15 cellular contexts compared by ENCODE assay signal in genomic region chr5:173291722-173292658, GRCh38. TPM values are rescaled to one million over a fixed set of nuclear protein-coding genes. Genes with fewer than 3 reads are reported as not detected.
DNase-seq lines count a peak whose midpoint lies in the region; ATAC-seq and TF ChIP-seq lines count a peak whose summit lies in the region.
"Had no signal": no experiment of that assay in that cellular context is flagged by ENCODE, and none has a peak within 500 bp of the region (broad histone marks: within the 10 kb centered on the region; RNA-seq: fewer than 3 reads in every experiment).

No MANE protein-coding gene starts in this region.

- H3K4me3 Mint-ChIP-seq in activated CD4-positive, alpha-beta T cell treated with anti-CD3 and anti-CD28 coated beads for 36 hours = no peak overlapping the region
- H3K4me3 Mint-ChIP-seq: activated CD4-positive, alpha-beta memory T cell treated with anti-CD3 and anti-CD28 coated beads, Interleukin-2, amount 10 ng/mL, durations not matched to agents 7 days and 5 days; CD4-positive, CD25-positive, alpha-beta regulatory T cell; naive B cell had no signal

- H2AFZ ChIP-seq in fibroblast of lung (ENCODE audit: low read length) = no peak overlapping the region

- intact Hi-C loops in activated CD4-positive, alpha-beta T cell treated with anti-CD3 and anti-CD28 coated beads for 36 hours (cut with DNase I, micrococcal nuclease) = no loop called here
- intact Hi-C loops in tibial artery (cut with DNase I; ENCODE audit: low total_unique reads) = loop anchor here (2.0 to 5.0 kb wide), 2 partner anchors 205 to 281 kb away; no protein-coding TSS in a partner anchor

- TF ChIP-seq CTCF in AG04450 (IDR thresholded peaks at IDR 0.05; ENCODE audit: low read depth, low read length) = no peak
- no peak for TF ChIP-seq CTCF in fibroblast of lung (conservative IDR thresholded peaks at IDR 0.05 in 1 of 2, IDR thresholded peaks at IDR 0.05 in 1 of 2; ENCODE audit: low read depth in 1 of 2, low read length in 2 of 2)
- no peak for TF ChIP-seq CTCF in tibial artery (IDR thresholded peaks at IDR 0.05)

- H3K4me1 ChIP-seq in fibroblast of lung (ENCODE audit: control insufficient read depth, extremely low read depth, insufficient read depth, low read length) = peaks cover 3% of the 10 kb centered on the region
- peaks cover 0 to 10% (median 4%) of the 10 kb centered on the region in 4 donors for H3K4me1 ChIP-seq in tibial artery

- no peak overlapping the region for H3K9ac ChIP-seq in fibroblast of lung (ENCODE audit: insufficient read depth, low read length)

- H3K27ac Mint-ChIP-seq in activated CD4-positive, alpha-beta T cell treated with anti-CD3 and anti-CD28 coated beads for 36 hours = no peak overlapping the region
- H3K27ac Mint-ChIP-seq: activated CD4-positive, alpha-beta memory T cell treated with anti-CD3 and anti-CD28 coated beads, Interleukin-2, amount 10 ng/mL, durations not matched to agents 7 days and 5 days; CD4-positive, CD25-positive, alpha-beta regulatory T cell; naive B cell had no signal

- CTCF ChIA-PET in AG04450 (lab: Charles Lee) = interaction anchor here (0.5 to 7.6 kb wide), 15 partner anchors 8 to 1025 kb away, joined by 3 to 138 read pairs (median 4); partner anchors contain the start of genes BOD1 and STC2
- CTCF ChIA-PET in activated CD4-positive, alpha-beta T cell treated with anti-CD3 and anti-CD28 coated beads for 36 hours (lab: Charles Lee) = interaction anchor here (0.6 to 9.5 kb wide), 5 partner anchors 9 to 257 kb away, joined by 3 to 164 read pairs (median 3); partner anchors contain the start of gene STC2

- no peak overlapping the region for H3K4me2 ChIP-seq in fibroblast of lung (ENCODE audit: extremely low read depth, insufficient read depth, low read length)

- no peaks in the 10 kb centered on the region for H4K20me1 ChIP-seq in fibroblast of lung (ENCODE audit: control insufficient read depth, extremely low read depth, insufficient read depth, low read length)

- peaks cover 12% of the 10 kb centered on the region for H3K4me1 Mint-ChIP-seq in activated CD4-positive, alpha-beta T cell treated with anti-CD3 and anti-CD28 coated beads for 36 hours

- DNase-seq in AG04450 (ENCODE audit: low read depth, low spot score) (no peak), NCI-H345 (lab: John Stamatoyannopoulos, UW) (peak; percentile 51), fibroblast of lung (ENCODE audit: low read depth in 2 of 2) (peak; percentile 23 to 36), NK-92 (lab: John Stamatoyannopoulos, UW; ENCODE audit: unreplicated experiment) (no peak), tibial artery (no peak)
- DNase-seq in activated CD4-positive, alpha-beta T cell treated with anti-CD3 and anti-CD28 coated beads for 36 hours = no peak
- DNase-seq: activated CD4-positive, alpha-beta memory T cell treated with anti-CD3 and anti-CD28 coated beads, Interleukin-2, amount 10 ng/mL, durations not matched to agents 7 days and 5 days; amygdala; CD4-positive, CD25-positive, alpha-beta regulatory T cell; foreskin melanocyte; MG63; naive B cell; transverse colon had no signal

- POLR2A ChIA-PET in AG04450 (lab: Yijun Ruan, JAX) = interaction anchor here (0.7 to 1.5 kb wide), 7 partner anchors 12 to 532 kb away, joined by 3 to 7 read pairs (median 4); partner anchors contain the start of gene STC2
- POLR2A ChIA-PET in activated CD4-positive, alpha-beta T cell treated with anti-CD3 and anti-CD28 coated beads for 36 hours (lab: Charles Lee) = no interaction called here

- H3K27ac ChIP-seq in AG04450 (ENCODE audit: low read depth, low read length) = peak overlapping the region; percentile 25
- H3K27ac ChIP-seq in fibroblast of lung (ENCODE audit: insufficient read depth, low read length) = no peak overlapping the region
- no peak overlapping the region for H3K27ac ChIP-seq in tibial artery
- H3K27ac ChIP-seq: transverse colon had no signal

- no peaks in the 10 kb centered on the region for H3K36me3 Mint-ChIP-seq in activated CD4-positive, alpha-beta T cell treated with anti-CD3 and anti-CD28 coated beads for 36 hours (ENCODE audit: low read depth)
- H3K36me3 Mint-ChIP-seq: CD4-positive, CD25-positive, alpha-beta regulatory T cell; naive B cell had no signal

- H3K4me3 ChIP-seq in AG04450 (ENCODE audit: low read depth, low read length) (no peak overlapping the region), fibroblast of lung (replicated peaks in 1 of 4; ENCODE audit: control extremely low read depth in 1 of 4, insufficient read depth in 1 of 4, low read depth in 3 of 4, low read length in 4 of 4) (no peak overlapping the region), tibial artery (no peak overlapping the region)
- H3K4me3 ChIP-seq: MG63, transverse colon had no signal

- ATAC-seq in GM19035 (IDR thresholded peaks at IDR 0.05; ENCODE audit: unreplicated experiment) (peak; percentile 47), GM19467 (IDR thresholded peaks at IDR 0.05; ENCODE audit: unreplicated experiment) (no peak)
- ATAC-seq in activated CD4-positive, alpha-beta T cell treated with anti-CD3 and anti-CD28 coated beads for 36 hours = no peak

- H3K27me3 ChIP-seq in AG04450 (ENCODE audit: control insufficient read depth, insufficient read depth, low read length) (peaks cover 12% of the 10 kb centered on the region), fibroblast of lung (ENCODE audit: control insufficient read depth, insufficient read depth, low read length) (peaks cover 3% of the 10 kb centered on the region), tibial artery (peaks cover 0 to 51% of the 10 kb centered on the region in 2 donors)
- H3K27me3 ChIP-seq: MG63 had no signal

- H3K27me3 Mint-ChIP-seq in activated CD4-positive, alpha-beta T cell treated with anti-CD3 and anti-CD28 coated beads for 36 hours = peaks cover 32% of the 10 kb centered on the region

- H3K9me3 Mint-ChIP-seq in activated CD4-positive, alpha-beta T cell treated with anti-CD3 and anti-CD28 coated beads for 36 hours (ENCODE audit: low read depth) = no peaks in the 10 kb centered on the region
- H3K9me3 Mint-ChIP-seq: activated CD4-positive, alpha-beta memory T cell treated with anti-CD3 and anti-CD28 coated beads, Interleukin-2, amount 10 ng/mL, durations not matched to agents 7 days and 5 days had no signal

- H3K36me3 ChIP-seq in fibroblast of lung (ENCODE audit: control insufficient read depth, insufficient read depth, low read length) = no peaks in the 10 kb centered on the region
- H3K36me3 ChIP-seq in tibial artery = no peaks in the 10 kb centered on the region
- H3K36me3 ChIP-seq: MG63, transverse colon had no signal

- H3K79me2 ChIP-seq in fibroblast of lung (ENCODE audit: control insufficient read depth, insufficient read depth, low read length) = no peaks in the 10 kb centered on the region

- H3K9me3 ChIP-seq in AG04450 (ENCODE audit: control insufficient read depth, insufficient read depth, low read length) = no peaks in the 10 kb centered on the region; the same call in 1 of the 2 replicates
- no peaks in the 10 kb centered on the region for H3K9me3 ChIP-seq in fibroblast of lung (ENCODE audit: control insufficient read depth, insufficient read depth, low read depth, low read length)
- H3K9me3 ChIP-seq in tibial artery = no peaks in the 10 kb centered on the region
- H3K9me3 ChIP-seq: MG63, transverse colon had no signal

RNA-seq across cellular contexts. Expression of gene STC2, which starts 36.2 kb away (rescaled TPM):
- polyA plus RNA-seq in AG04450 (2011; rRNA removed) (159 and 185 TPM in 2 replicates), fibroblast of lung (93.9 and 112 TPM in 2 replicates)
- 216 and 240 TPM in 2 replicates for polyA minus RNA-seq in AG04450 (2011; rRNA and poly(A)+ RNA removed)
- 110 and 299 TPM in 2 replicates for total RNA-seq in fibroblast of lung
- 107 and 115 TPM in 2 replicates for polyA plus RNA-seq in fibroblast of lung (2012)
- 24.9 and 28.7 TPM in 2 replicates for polyA minus RNA-seq in fibroblast of lung (ENCODE audit: low replicate concordance)
- 10 to 100 TPM; 31.5 to 49.6 TPM for total RNA-seq in activated CD4-positive, alpha-beta T cell treated with anti-CD3 and anti-CD28 coated beads for 36 hours
- total RNA-seq: CD4-positive, CD25-positive, alpha-beta regulatory T cell had no signal
- polyA plus RNA-seq: CD4-positive, CD25-positive, alpha-beta regulatory T cell had no signal

RNA-seq across cellular contexts. Expression of gene NKX2-5, which starts 57.0 kb away (rescaled TPM):
- polyA plus RNA-seq in AG04450 (2011; rRNA removed) (not detected in 2 replicates), fibroblast of lung (not detected in 2 replicates)
- not detected in 2 replicates for polyA minus RNA-seq in AG04450 (2011; rRNA and poly(A)+ RNA removed)
- not detected in 2 replicates for total RNA-seq in fibroblast of lung
- not detected in 2 replicates for polyA plus RNA-seq in fibroblast of lung (2012)
- polyA minus RNA-seq in fibroblast of lung (ENCODE audit: low replicate concordance) = not detected in 2 replicates
- total RNA-seq in activated CD4-positive, alpha-beta T cell treated with anti-CD3 and anti-CD28 coated beads for 36 hours = under 1 TPM; 0.09 to 0.21 TPM
- total RNA-seq: activated CD4-positive, alpha-beta memory T cell treated with anti-CD3 and anti-CD28 coated beads, Interleukin-2, amount 10 ng/mL, durations not matched to agents 7 days and 5 days; CD4-positive, CD25-positive, alpha-beta regulatory T cell; transverse colon had no signal
- polyA plus RNA-seq: CD4-positive, CD25-positive, alpha-beta regulatory T cell had no signal

Comparison
In these comparisons a context has a peak if more than half of its experiments do, and no peak if none do; other contexts are left out.
1. DNase-seq: peak in NCI-H345 (single experiment) and fibroblast of lung (2 of 2); none in AG04450 (single experiment), activated CD4-positive, alpha-beta T cell treated with anti-CD3 and anti-CD28 coated beads for 36 hours (single experiment), NK-92 (single experiment) and tibial artery (0 of 2).